Comparison of ENCODE assay signal across 27 cellular contexts in genomic region chr4:40832175-40832574, GRCh38.
"Had no signal": no experiment of that assay in that cellular context is flagged by ENCODE, and none has a peak within 500 bp of the region (broad histone marks: within the 10 kb centered on the region; RNA-seq: fewer than 3 reads in every experiment).

No MANE protein-coding gene starts in this region.

- H3K4me1 Mint-ChIP-seq: nephron; stimulated activated effector memory CD8-positive, alpha-beta T cell treated with anti-CD3 and anti-CD28 coated beads, Interleukin-12 subunit alpha, Interleukin-12 subunit beta, amount 100 ng/mL, for 72 hours had no signal

- H3K4me2 ChIP-seq: hepatocyte had no signal

- DNase-seq: dermis blood vessel endothelial cell; effector memory CD4-positive, alpha-beta T cell; foreskin keratinocyte; heart left ventricle; left cardiac atrium; left lung; mammary epithelial cell; mesendoderm; naive thymus-derived CD4-positive, alpha-beta T cell; pancreas; right cardiac atrium; sigmoid colon; stimulated activated CD4-positive, alpha-beta T cell treated with anti-CD3 and anti-CD28 coated beads, Interleukin-2, amount 100 ng/mL, for 24 hours; stimulated activated CD4-positive, alpha-beta T cell treated with anti-CD3 and anti-CD28 coated beads, Interleukin-4, amount 100 ng/mL, for 24 hours; stimulated activated naive CD4-positive, alpha-beta T cell treated with Interleukin-2 at 50 U/mL for 16 hours; stomach; upper lobe of right lung; uterus had no signal

- H3K27ac Mint-ChIP-seq: naive thymus-derived CD4-positive, alpha-beta T cell; nephron; stimulated activated effector memory CD8-positive, alpha-beta T cell treated with anti-CD3 and anti-CD28 coated beads, Interleukin-12 subunit alpha, Interleukin-12 subunit beta, amount 100 ng/mL, for 72 hours had no signal

- H3K4me3 Mint-ChIP-seq: naive thymus-derived CD4-positive, alpha-beta T cell; nephron; stimulated activated effector memory CD8-positive, alpha-beta T cell treated with anti-CD3 and anti-CD28 coated beads, Interleukin-12 subunit alpha, Interleukin-12 subunit beta, amount 100 ng/mL, for 72 hours had no signal

- H2AFZ ChIP-seq: hepatocyte had no signal

- H3K4me3 ChIP-seq: coronary artery, esophagus muscularis mucosa, gastroesophageal sphincter, heart left ventricle, hepatocyte, left lung, pancreas, prostate gland, sigmoid colon, stomach, thoracic aorta, tibial nerve, upper lobe of right lung, uterus had no signal

- ATAC-seq: foreskin keratinocyte; gastroesophageal sphincter; heart left ventricle; left cardiac atrium; left lung; naive thymus-derived CD4-positive, alpha-beta T cell; pancreas; right cardiac atrium; stimulated activated effector memory CD8-positive, alpha-beta T cell treated with anti-CD3 and anti-CD28 coated beads, Interleukin-12 subunit alpha, Interleukin-12 subunit beta, amount 100 ng/mL, for 72 hours; upper lobe of right lung had no signal

- H3K9me3 Mint-ChIP-seq: nephron had no signal

- H3K9me3 ChIP-seq: esophagus muscularis mucosa, gastroesophageal sphincter, heart left ventricle, left lung, pancreas, prostate gland, sigmoid colon, stomach, thoracic aorta, tibial nerve, upper lobe of right lung, uterus had no signal

- H3K36me3 Mint-ChIP-seq: naive thymus-derived CD4-positive, alpha-beta T cell; stimulated activated effector memory CD8-positive, alpha-beta T cell treated with anti-CD3 and anti-CD28 coated beads, Interleukin-12 subunit alpha, Interleukin-12 subunit beta, amount 100 ng/mL, for 72 hours had no signal

- H3K79me2 ChIP-seq: hepatocyte had no signal

- H3K27ac ChIP-seq: coronary artery, esophagus muscularis mucosa, foreskin keratinocyte, gastroesophageal sphincter, heart left ventricle, hepatocyte, left lung, pancreas, prostate gland, sigmoid colon, stomach, thoracic aorta, tibial nerve, upper lobe of right lung, uterus had no signal

- H3K36me3 ChIP-seq: pancreas, prostate gland, uterus had no signal

- H3K4me1 ChIP-seq: esophagus muscularis mucosa, foreskin keratinocyte, gastroesophageal sphincter, pancreas, prostate gland, stomach, tibial nerve, upper lobe of right lung, uterus had no signal

- H3K27me3 ChIP-seq: esophagus muscularis mucosa, foreskin keratinocyte, gastroesophageal sphincter, heart left ventricle, hepatocyte, left lung, pancreas, sigmoid colon, stomach, tibial nerve, upper lobe of right lung, uterus had no signal
